Comparison of ENCODE assay signal across 11 cellular contexts in genomic region chr16:89365044-89365467, GRCh38.
DNase-seq lines count a peak whose midpoint lies in the region; ATAC-seq and TF ChIP-seq lines count a peak whose summit lies in the region.
"Had no signal": no experiment of that assay in that cellular context is flagged by ENCODE, and none has a peak within 500 bp of the region (broad histone marks: within the 10 kb centered on the region; RNA-seq: fewer than 3 reads in every experiment).

No MANE protein-coding gene starts in this region.

- H3K27me3 ChIP-seq in PC-3 (ENCODE audit: low read length), result no peaks in the 10 kb centered on the region

- H3K27me3 Mint-ChIP-seq in activated CD4-positive, alpha-beta T cell treated with anti-CD3 and anti-CD28 coated beads for 36 hours, result no peaks in the 10 kb centered on the region
- H3K27me3 Mint-ChIP-seq: stimulated activated memory B cell treated with anti-CD40 and anti-IgM and Interleukin-4, amounts not matched to agents 10 μg/mL and 1 μg/mL and 100 μg/mL, for 72 hours had no signal

- H3K4me3 Mint-ChIP-seq in activated CD4-positive, alpha-beta T cell treated with anti-CD3 and anti-CD28 coated beads for 36 hours, result no peak overlapping the region
- H3K4me3 Mint-ChIP-seq: stimulated activated memory B cell treated with anti-CD40 and anti-IgM and Interleukin-4, amounts not matched to agents 10 μg/mL and 1 μg/mL and 100 μg/mL, for 72 hours had no signal

- peak overlapping the region; percentile 57 for H3K4me2 ChIP-seq in PC-3 (ENCODE audit: low read length)

- DNase-seq in activated CD4-positive, alpha-beta T cell treated with anti-CD3 and anti-CD28 coated beads for 36 hours, result peak; percentile 31
- no peak for DNase-seq in activated CD4-positive, alpha-beta T cell treated with anti-CD3 and anti-CD28 coated beads, Interleukin-2, amount 50 U/mL, for 48 hours
- peak; percentile 81 for DNase-seq in PC-3
- DNase-seq in epithelial cell of esophagus (ENCODE audit: low read depth), result peak; percentile 60
- peak; percentile 20 for DNase-seq in stimulated activated naive CD8-positive, alpha-beta T cell treated with anti-CD3 and anti-CD28 coated beads, Interleukin-15, Interleukin-2, amounts not matched to agents 100 U/mL and 50 U/mL, for 24 hours
- no peak for DNase-seq in activated CD4-positive, CD25-positive, alpha-beta regulatory T cell treated with anti-CD3 and anti-CD28 coated beads, Interleukin-2, amount 50 U/mL, for 72 hours
- DNase-seq in DMS153 treated with DMSO at 0.1 percent for 48 hours (lab: John Stamatoyannopoulos, UW; ENCODE audit: unreplicated experiment), result no peak
- DNase-seq: activated effector memory CD4-positive, alpha-beta T cell treated with Interleukin-2 at 50 U/mL for 16 hours; C1 segment of cervical spinal cord had no signal

- H3K4me3 ChIP-seq in PC-3 (ENCODE audit: low read length), result no peak overlapping the region
- H3K4me3 ChIP-seq in epithelial cell of esophagus (ENCODE audit: low read length), result no peak overlapping the region

- no TSS peak for BruUV-seq in PC-3 (replicated peaks; lab: Mats Ljungman, UMichigan)

- H3K9me3 Mint-ChIP-seq in activated CD4-positive, alpha-beta T cell treated with anti-CD3 and anti-CD28 coated beads for 36 hours (ENCODE audit: low read depth), result no peaks in the 10 kb centered on the region
- H3K9me3 Mint-ChIP-seq: stimulated activated memory B cell treated with anti-CD40 and anti-IgM and Interleukin-4, amounts not matched to agents 10 μg/mL and 1 μg/mL and 100 μg/mL, for 72 hours had no signal

- no peak overlapping the region for H2AFZ ChIP-seq in PC-3 (ENCODE audit: low read length)

- peaks cover 32% of the 10 kb centered on the region for H3K4me1 ChIP-seq in PC-3 (ENCODE audit: insufficient read depth, low read length)

- peak overlapping the region; percentile 74 for H3K9ac ChIP-seq in PC-3 (ENCODE audit: low read length)

- peaks cover 23% of the 10 kb centered on the region; the same call in 1 of the 2 replicates for H4K20me1 ChIP-seq in PC-3 (ENCODE audit: low read length)

- POLR2A ChIA-PET in activated CD4-positive, alpha-beta T cell treated with anti-CD3 and anti-CD28 coated beads for 36 hours (lab: Charles Lee), result interaction anchor here (0.7 kb wide), 1 partner anchor 15 kb away, joined by 4 read pairs; no protein-coding TSS in a partner anchor
- POLR2A ChIA-PET in PC-3 (lab: Charles Lee; ENCODE audit: unreplicated experiment), result interaction anchor here (0.6 kb wide), 1 partner anchor 19 kb away, joined by 4 read pairs; no protein-coding TSS in a partner anchor

- H3K36me3 Mint-ChIP-seq in activated CD4-positive, alpha-beta T cell treated with anti-CD3 and anti-CD28 coated beads for 36 hours (ENCODE audit: low read depth), result peaks cover 32% of the 10 kb centered on the region

- H3K4me1 Mint-ChIP-seq in activated CD4-positive, alpha-beta T cell treated with anti-CD3 and anti-CD28 coated beads for 36 hours, result peaks cover 94% of the 10 kb centered on the region

- ATAC-seq in activated CD4-positive, alpha-beta T cell treated with anti-CD3 and anti-CD28 coated beads for 36 hours, result no peak
- peak; percentile 81 for ATAC-seq in PC-3
- ATAC-seq in stimulated activated naive CD8-positive, alpha-beta T cell treated with anti-CD3 and anti-CD28 coated beads, Interleukin-15, Interleukin-2, amounts not matched to agents 100 U/mL and 50 U/mL, for 24 hours, result no peak
- no peak for ATAC-seq in GM21529 (IDR thresholded peaks at IDR 0.05; ENCODE audit: unreplicated experiment)
- ATAC-seq: stimulated activated memory B cell treated with anti-CD40 and anti-IgM and Interleukin-4, amounts not matched to agents 10 μg/mL and 1 μg/mL and 100 μg/mL, for 72 hours had no signal

- CTCF ChIA-PET in activated CD4-positive, alpha-beta T cell treated with anti-CD3 and anti-CD28 coated beads for 36 hours (lab: Charles Lee), result interaction anchor here (1.5 kb wide), 1 partner anchor 9 kb away, joined by 5 read pairs; no protein-coding TSS in a partner anchor
- CTCF ChIA-PET in PC-3 (lab: Charles Lee), result interaction anchor here (0.6 kb wide), 1 partner anchor 76 kb away, joined by 3 read pairs; no protein-coding TSS in a partner anchor

- peak overlapping the region; percentile 97 for H3K27ac ChIP-seq in PC-3 (ENCODE audit: low read length)

- H3K9me2 ChIP-seq in PC-3 (replicated peaks; ENCODE audit: low read length), result no peaks in the 10 kb centered on the region

- no peaks in the 10 kb centered on the region for H3K9me3 ChIP-seq in PC-3 (ENCODE audit: low read length)

- TF ChIP-seq CTCF in PC-3 (conservative IDR thresholded peaks at IDR 0.05; ENCODE audit: low read depth, low read length), result no peak
- TF ChIP-seq CTCF in epithelial cell of esophagus (IDR thresholded peaks at IDR 0.05; ENCODE audit: insufficient read depth, low read depth, low read length, missing control alignments), result no peak

- peaks cover 4% of the 10 kb centered on the region for H3F3A ChIP-seq in PC-3 (ENCODE audit: low read length, unreplicated experiment)

- intact Hi-C loops in activated CD4-positive, alpha-beta T cell treated with anti-CD3 and anti-CD28 coated beads for 36 hours (cut with DNase I, micrococcal nuclease), result loop anchor here in 1 of 2 experiments (2.0 kb wide), 1 partner anchor 14 kb away; no protein-coding TSS in a partner anchor
- intact Hi-C loops in PC-3 (cut with micrococcal nuclease), result loop anchor here (2.0 kb wide), 1 partner anchor 42 kb away; no protein-coding TSS in a partner anchor

- peaks cover 93% of the 10 kb centered on the region for H3K79me2 ChIP-seq in PC-3 (ENCODE audit: low read length)

- peak overlapping the region; percentile 85 for H3K27ac Mint-ChIP-seq in activated CD4-positive, alpha-beta T cell treated with anti-CD3 and anti-CD28 coated beads for 36 hours
- H3K27ac Mint-ChIP-seq: stimulated activated memory B cell treated with anti-CD40 and anti-IgM and Interleukin-4, amounts not matched to agents 10 μg/mL and 1 μg/mL and 100 μg/mL, for 72 hours had no signal

- 0 out of 2 replicates have a peak, but pooled peaks cover 3% of the 10 kb centered on the region for H3K36me3 ChIP-seq in PC-3 (ENCODE audit: low read depth, low read length)

Comparison
In these comparisons a context has a peak if more than half of its experiments do, and no peak if none do; other contexts are left out.
1. DNase-seq: peak in activated CD4-positive, alpha-beta T cell treated with anti-CD3 and anti-CD28 coated beads for 36 hours (single experiment), PC-3 (single experiment), epithelial cell of esophagus (single experiment) and stimulated activated naive CD8-positive, alpha-beta T cell treated with anti-CD3 and anti-CD28 coated beads, Interleukin-15, Interleukin-2, amounts not matched to agents 100 U/mL and 50 U/mL, for 24 hours (single experiment); none in activated CD4-positive, alpha-beta T cell treated with anti-CD3 and anti-CD28 coated beads, Interleukin-2, amount 50 U/mL, for 48 hours (0 of 2), activated CD4-positive, CD25-positive, alpha-beta regulatory T cell treated with anti-CD3 and anti-CD28 coated beads, Interleukin-2, amount 50 U/mL, for 72 hours (single experiment) and DMS153 treated with DMSO at 0.1 percent for 48 hours (single experiment).